8 cellular contexts compared by ENCODE assay signal in the genomic region with DNA sequence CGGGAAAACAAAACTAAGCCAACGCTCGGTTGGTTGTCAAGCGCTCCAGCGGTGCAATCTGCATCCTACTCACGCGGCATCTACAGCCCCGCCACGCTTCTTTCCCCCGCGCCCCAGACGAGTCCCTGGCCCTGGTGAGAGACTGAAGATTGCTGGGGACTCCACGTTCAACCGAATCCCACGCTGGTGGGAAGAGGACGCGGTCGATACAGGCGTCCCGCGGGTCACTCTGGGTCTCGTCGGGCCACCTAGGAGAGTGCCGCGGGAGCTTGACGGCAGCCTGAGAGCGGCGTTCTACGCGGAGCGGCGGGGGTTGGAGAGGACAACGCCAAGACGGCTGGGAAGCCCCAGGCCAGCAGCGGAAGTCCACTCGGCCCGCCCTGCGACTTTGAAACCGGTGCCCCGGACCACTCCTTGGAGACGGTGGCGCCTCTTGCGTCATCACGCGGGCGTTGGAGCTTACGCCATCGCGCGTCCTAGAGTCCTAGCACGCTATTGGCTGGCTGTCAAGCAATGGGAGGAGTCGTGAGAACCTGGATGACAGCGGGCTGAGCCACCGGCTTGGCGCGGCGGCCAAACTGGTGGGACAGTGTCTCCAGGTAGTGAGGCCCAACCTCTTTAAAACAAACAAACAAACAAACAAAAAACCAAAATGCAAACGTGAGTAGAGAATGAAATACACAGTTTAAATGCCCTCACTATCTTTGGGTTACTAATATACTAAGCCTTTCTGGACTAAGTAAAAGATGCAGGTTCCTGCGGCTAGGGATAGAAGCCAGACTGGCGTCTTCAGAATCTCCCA. TPM values are rescaled to one million over a fixed set of nuclear protein-coding genes. Genes with fewer than 3 reads are reported as not detected.
DNase-seq lines count a peak whose midpoint lies in the region; ATAC-seq and TF ChIP-seq lines count a peak whose summit lies in the region.

A gene (minus strand): TSS at position 367 of the 802 bp plus-strand sequence. CDS start 436 bp downstream, outside the sequence.

- peak; percentile 86 for ATAC-seq in HG02884 (IDR thresholded peaks at IDR 0.05; ENCODE audit: unreplicated experiment)

- peak within 1 kb of the TSS; percentile 62 for H3K27ac Mint-ChIP-seq in T-helper 1 cell treated with Interleukin-12 subunit alpha and Interleukin-12 subunit beta and Interleukin-4 antibody, amounts not matched to agents 30 μg/mL and 1 μg/mL, for 36 hours
- no peak within 1 kb of the TSS for H3K27ac Mint-ChIP-seq in progenitor cell of endocrine pancreas

- H3K27me3 Mint-ChIP-seq in T-helper 1 cell treated with Interleukin-12 subunit alpha and Interleukin-12 subunit beta and Interleukin-4 antibody, amounts not matched to agents 30 μg/mL and 1 μg/mL, for 36 hours (ENCODE audit: low read depth): no peaks in the 10 kb centered on the region
- no peaks in the 10 kb centered on the region for H3K27me3 Mint-ChIP-seq in progenitor cell of endocrine pancreas

- intact Hi-C loops in left ventricle myocardium inferior (cut with micrococcal nuclease): no loop called here

- peaks cover 4% of the 10 kb centered on the region for H3K36me3 Mint-ChIP-seq in T-helper 1 cell treated with Interleukin-12 subunit alpha and Interleukin-12 subunit beta and Interleukin-4 antibody, amounts not matched to agents 30 μg/mL and 1 μg/mL, for 36 hours (ENCODE audit: low read depth)
- no peaks in the 10 kb centered on the region for H3K36me3 Mint-ChIP-seq in progenitor cell of endocrine pancreas (ENCODE audit: insufficient read depth)

- H3K4me3 ChIP-seq in left ventricle myocardium inferior: peak within 1 kb of the TSS; percentile 86
- peak within 1 kb of the TSS; percentile 62 for H3K4me3 ChIP-seq in urinary bladder (ENCODE audit: low read depth, low read length)

- in situ Hi-C loops in GM13977 (cut with MboI; ENCODE audit: low pct_unique_long_range_greater_than_20kb, low sequenced_read_pairs, unreplicated experiment): no loop called here

- no peaks in the 10 kb centered on the region for H3K9me3 Mint-ChIP-seq in T-helper 1 cell treated with Interleukin-12 subunit alpha and Interleukin-12 subunit beta and Interleukin-4 antibody, amounts not matched to agents 30 μg/mL and 1 μg/mL, for 36 hours
- H3K9me3 Mint-ChIP-seq in progenitor cell of endocrine pancreas (ENCODE audit: low read depth): no peaks in the 10 kb centered on the region

- peak within 1 kb of the TSS; percentile 46 for H3K4me3 Mint-ChIP-seq in T-helper 1 cell treated with Interleukin-12 subunit alpha and Interleukin-12 subunit beta and Interleukin-4 antibody, amounts not matched to agents 30 μg/mL and 1 μg/mL, for 36 hours
- no peak within 1 kb of the TSS for H3K4me3 Mint-ChIP-seq in progenitor cell of endocrine pancreas (ENCODE audit: low read depth)

- H3K4me1 Mint-ChIP-seq in T-helper 1 cell treated with Interleukin-12 subunit alpha and Interleukin-12 subunit beta and Interleukin-4 antibody, amounts not matched to agents 30 μg/mL and 1 μg/mL, for 36 hours (ENCODE audit: low read depth): peaks cover 46% of the 10 kb centered on the region
- H3K4me1 Mint-ChIP-seq in progenitor cell of endocrine pancreas (ENCODE audit: low read depth): peaks cover 7% of the 10 kb centered on the region

- H3K36me3 ChIP-seq in left ventricle myocardium inferior: no peaks in the 10 kb centered on the region
- H3K36me3 ChIP-seq in urinary bladder (ENCODE audit: insufficient read depth): no peaks in the 10 kb centered on the region

- no peaks in the 10 kb centered on the region for H3K27me3 ChIP-seq in left ventricle myocardium inferior (ENCODE audit: low read depth)

- H3K4me1 ChIP-seq in left ventricle myocardium inferior (peaks cover 51% of the 10 kb centered on the region), urinary bladder (ENCODE audit: insufficient read depth) (no peaks in the 10 kb centered on the region)

- no peak for TF ChIP-seq CTCF in GM13977 (IDR thresholded peaks at IDR 0.05; ENCODE audit: extremely low read depth, insufficient read depth, missing control alignments)
- no peak for TF ChIP-seq CTCF in left ventricle myocardium inferior (IDR thresholded peaks at IDR 0.05; ENCODE audit: borderline replicate concordance)
- no peak for TF ChIP-seq CTCF in progenitor cell of endocrine pancreas (IDR thresholded peaks at IDR 0.05; ENCODE audit: unreplicated experiment)

- H3K9me3 ChIP-seq in left ventricle myocardium inferior (replicated peaks): no peaks in the 10 kb centered on the region

- DNase-seq in GM13977 (ENCODE audit: low spot score) (peak; percentile 89), NCI-H1694 (lab: John Stamatoyannopoulos, UW) (peak; percentile 90), amniotic stem cell (lab: John Stamatoyannopoulos, UW) (peak; percentile 94), left ventricle myocardium inferior (peak; percentile 99), progenitor cell of endocrine pancreas (ENCODE audit: low spot score, unreplicated experiment) (peak; percentile 91)

- H3K27ac ChIP-seq in left ventricle myocardium inferior (replicated peaks) (peak within 1 kb of the TSS; percentile 97), urinary bladder (ENCODE audit: low read depth) (peak within 1 kb of the TSS; percentile 95)

- WGBS in urinary bladder: under 1% methylated on average over 60 of the region's 60 CpGs

RNA-seq across cellular contexts. Expression of the gene that starts here (rescaled TPM):
- total RNA-seq in left ventricle myocardium inferior: 10.3 TPM
- total RNA-seq in progenitor cell of endocrine pancreas: 16.0 and 16.1 TPM in 2 replicates
- 69.0 TPM for total RNA-seq in urinary bladder
- polyA plus RNA-seq in urinary bladder: 5.1 TPM

Comparison
In these comparisons a context has a peak if more than half of its experiments do, and no peak if none do; other contexts are left out.
1. Peak in every context shown above with its lines: DNase-seq, ATAC-seq, H3K4me3 ChIP-seq and H3K27ac ChIP-seq.